ENCODE assay signal across 27 cellular contexts in genomic region chr10:13892871-13893270, GRCh38.
DNase-seq lines count a peak whose midpoint lies in the region; ATAC-seq and TF ChIP-seq lines count a peak whose summit lies in the region.
"Had no signal": no experiment of that assay in that cellular context is flagged by ENCODE, and none has a peak within 500 bp of the region (broad histone marks: within the 10 kb centered on the region; RNA-seq: fewer than 3 reads in every experiment).

No MANE protein-coding gene starts in this region.

- no peaks in the 10 kb centered on the region for H3F3A ChIP-seq in PC-3 (ENCODE audit: low read length, unreplicated experiment)

- H3K9me3 Mint-ChIP-seq in CD4-positive, alpha-beta T cell = no peaks in the 10 kb centered on the region
- H3K9me3 Mint-ChIP-seq in endothelial cell (ENCODE audit: unreplicated experiment) = no peaks in the 10 kb centered on the region
- H3K9me3 Mint-ChIP-seq: activated B cell treated with CpG ODN at 0.5 μM for 24 hours; central memory CD8-positive, alpha-beta T cell had no signal

- H3K36me3 ChIP-seq in PC-3 (ENCODE audit: low read depth, low read length) (no peaks in the 10 kb centered on the region), neuron (ENCODE audit: insufficient read depth, low read length) (no peaks in the 10 kb centered on the region)
- H3K36me3 ChIP-seq: esophagus muscularis mucosa, gastroesophageal sphincter, vagina had no signal

- no peaks in the 10 kb centered on the region for H3K36me3 Mint-ChIP-seq in CD4-positive, alpha-beta T cell (ENCODE audit: low read depth)
- no peaks in the 10 kb centered on the region for H3K36me3 Mint-ChIP-seq in endothelial cell (ENCODE audit: low read depth, unreplicated experiment)
- H3K36me3 Mint-ChIP-seq: activated CD4-positive, alpha-beta memory T cell treated with anti-CD3 and anti-CD28 coated beads for 36 hours had no signal

- H2AFZ ChIP-seq in PC-3 (ENCODE audit: low read length) (peak overlapping the region; percentile 61; the same call in 1 of the 2 replicates), neuron (ENCODE audit: low read depth, low read length) (peak overlapping the region; percentile 81)

- no peak for TF ChIP-seq CTCF in CD4-positive, alpha-beta T cell (IDR thresholded peaks at IDR 0.05)
- TF ChIP-seq CTCF in PC-3 (conservative IDR thresholded peaks at IDR 0.05; ENCODE audit: low read depth, low read length) (no peak), endothelial cell (IDR thresholded peaks at IDR 0.05; ENCODE audit: unreplicated experiment) (no peak)

- no peak overlapping the region for H3K27ac ChIP-seq in CD4-positive, alpha-beta T cell (ENCODE audit: low read depth, low read length)
- peak overlapping the region; percentile 84; the same call in 1 of the 2 replicates for H3K27ac ChIP-seq in PC-3 (ENCODE audit: low read length)
- H3K27ac ChIP-seq: SK-N-MC had no signal

- H3K4me1 ChIP-seq in PC-3 (ENCODE audit: insufficient read depth, low read length) = peaks cover 40% of the 10 kb centered on the region
- H3K4me1 ChIP-seq in neuron (ENCODE audit: insufficient read depth, low read length) = peaks cover 35% of the 10 kb centered on the region

- H3K9me3 ChIP-seq in CD4-positive, alpha-beta T cell (ENCODE audit: control insufficient read depth, low read length) = no peaks in the 10 kb centered on the region
- H3K9me3 ChIP-seq in PC-3 (ENCODE audit: low read length) = no peaks in the 10 kb centered on the region
- no peaks in the 10 kb centered on the region for H3K9me3 ChIP-seq in neuron (ENCODE audit: low read length)
- H3K9me3 ChIP-seq: esophagus muscularis mucosa, gastroesophageal sphincter, vagina had no signal

- peaks cover 47% of the 10 kb centered on the region for H3K27me3 ChIP-seq in CD4-positive, alpha-beta T cell (ENCODE audit: control insufficient read depth, insufficient read depth, low read length)
- no peaks in the 10 kb centered on the region for H3K27me3 ChIP-seq in PC-3 (ENCODE audit: low read length)
- no peaks in the 10 kb centered on the region for H3K27me3 ChIP-seq in neuron (ENCODE audit: insufficient read depth, low read length)
- H3K27me3 ChIP-seq: esophagus muscularis mucosa, gastroesophageal sphincter, vagina had no signal

- H3K4me1 Mint-ChIP-seq in CD4-positive, alpha-beta T cell (ENCODE audit: low read depth) = peaks cover 33% of the 10 kb centered on the region
- H3K4me1 Mint-ChIP-seq in endothelial cell (ENCODE audit: unreplicated experiment) = peaks cover 47% of the 10 kb centered on the region

- H3K4me3 Mint-ChIP-seq in CD4-positive, alpha-beta T cell = peak overlapping the region; percentile 78
- peak overlapping the region; percentile 91 for H3K4me3 Mint-ChIP-seq in endothelial cell (ENCODE audit: unreplicated experiment)

- H3K9ac ChIP-seq in PC-3 (ENCODE audit: low read length) = no peak overlapping the region

- H3K4me3 ChIP-seq in PC-3 (ENCODE audit: low read length) (no peak overlapping the region), neuron (ENCODE audit: low read length) (peak overlapping the region; percentile 77)
- H3K4me3 ChIP-seq: SK-N-MC had no signal

- no peaks in the 10 kb centered on the region for H3K9me2 ChIP-seq in PC-3 (replicated peaks; ENCODE audit: low read length)

- H3K27ac Mint-ChIP-seq in CD4-positive, alpha-beta T cell = no peak overlapping the region
- peak overlapping the region; percentile 34 for H3K27ac Mint-ChIP-seq in endothelial cell (ENCODE audit: unreplicated experiment)
- H3K27ac Mint-ChIP-seq: activated B cell treated with CpG ODN at 0.5 μM for 24 hours; activated CD4-positive, alpha-beta memory T cell treated with anti-CD3 and anti-CD28 coated beads for 36 hours; CD4-positive, CD25-positive, alpha-beta regulatory T cell had no signal

- no peak for ATAC-seq in CD4-positive, alpha-beta T cell (ENCODE audit: poor library complexity)
- no peak for ATAC-seq in PC-3
- no peak for ATAC-seq in GM18511 (IDR thresholded peaks at IDR 0.05; ENCODE audit: unreplicated experiment)
- ATAC-seq: gastroesophageal sphincter had no signal

- DNase-seq in CD4-positive, alpha-beta T cell = no peak
- no peak for DNase-seq in PC-3
- DNase-seq in endothelial cell (ENCODE audit: low spot score) = no peak
- no peak for DNase-seq in HUDEP-2 (lab: John Stamatoyannopoulos, UW; ENCODE audit: unreplicated experiment in 76 of 76)
- no peak for DNase-seq in NCI-H446 (lab: John Stamatoyannopoulos, UW)
- DNase-seq in glomerular visceral epithelial cell (ENCODE audit: extremely low spot score) = no peak
- DNase-seq: activated B cell treated with CpG ODN at 0.5 μM for 24 hours; activated CD4-positive, alpha-beta memory T cell treated with anti-CD3 and anti-CD28 coated beads for 36 hours; anterior cingulate cortex; CD4-positive, CD25-positive, alpha-beta regulatory T cell; DMS79 treated with DMSO at 0.1 percent for 48 hours; HCEC 1CT; left cardiac atrium; midbrain; NCI-H1105; NCI-H2029 treated with DMSO at 0.1 percent for 48 hours; NCI-H446 treated with DMSO at 0.1 percent for 48 hours; occipital lobe; stimulated activated CD4-positive, alpha-beta T cell treated with anti-CD3 and anti-CD28 coated beads, Interleukin-15, amount 100 ng/mL, for 24 hours; T-helper 9 cell had no signal

- H3K79me2 ChIP-seq in PC-3 (ENCODE audit: low read length) = peaks cover 36% of the 10 kb centered on the region

- BruUV-seq in PC-3 (replicated peaks; lab: Mats Ljungman, UMichigan) = no TSS peak

- CTCF ChIA-PET in CD4-positive, alpha-beta T cell (lab: Charles Lee) = no interaction called here
- CTCF ChIA-PET in PC-3 (lab: Charles Lee) = no interaction called here

- intact Hi-C loops in CD4-positive, alpha-beta T cell (cut with DNase I, micrococcal nuclease) = no loop called here
- intact Hi-C loops in PC-3 (cut with micrococcal nuclease) = loop anchor here (5.0 to 10.0 kb wide), 2 partner anchors 114 to 182 kb away; no protein-coding TSS in a partner anchor

- H3K27me3 Mint-ChIP-seq in CD4-positive, alpha-beta T cell = peaks cover 77% of the 10 kb centered on the region
- peaks cover 8% of the 10 kb centered on the region for H3K27me3 Mint-ChIP-seq in endothelial cell (ENCODE audit: unreplicated experiment)

- POLR2A ChIA-PET in CD4-positive, alpha-beta T cell (lab: Charles Lee) = interaction anchor here (0.9 kb wide), 1 partner anchor 30 kb away, joined by 3 read pairs; no protein-coding TSS in a partner anchor
- POLR2A ChIA-PET in PC-3 (lab: Charles Lee; ENCODE audit: unreplicated experiment) = no interaction called here

- H4K20me1 ChIP-seq in PC-3 (ENCODE audit: low read length) = no peaks in the 10 kb centered on the region

- 0 out of 2 replicates have a peak overlapping the region, but pooled peaks have one; percentile 73 for H3K4me2 ChIP-seq in PC-3 (ENCODE audit: low read length)
